In genomic region chr6:154516276-154516675, GRCh38 we compare ENCODE assay signal across 20 cellular contexts. TPM values are rescaled to one million over a fixed set of nuclear protein-coding genes. Genes with fewer than 3 reads are reported as not detected.
DNase-seq lines count a peak whose midpoint lies in the region; ATAC-seq and TF ChIP-seq lines count a peak whose summit lies in the region.
"Had no signal": no experiment of that assay in that cellular context is flagged by ENCODE, and none has a peak within 500 bp of the region (broad histone marks: within the 10 kb centered on the region; RNA-seq: fewer than 3 reads in every experiment).

No MANE protein-coding gene starts in this region.

- ATAC-seq in Right ventricle myocardium inferior (no peak), sciatic nerve (peak; percentile 29)
- ATAC-seq: A549 had no signal

- peak overlapping the region; percentile 43 for H3K4me2 ChIP-seq in hepatocyte
- H3K4me2 ChIP-seq: A549, PC-9 had no signal

- H3K27ac ChIP-seq in left ventricle myocardium inferior (replicated peaks) (peak overlapping the region; percentile 37), hepatocyte (peak overlapping the region; percentile 13)
- H3K27ac ChIP-seq: A549, PC-9 had no signal

- H3K79me2 ChIP-seq in hepatocyte = no peaks in the 10 kb centered on the region

- no peak for TF ChIP-seq CTCF in left ventricle myocardium inferior (IDR thresholded peaks at IDR 0.05; ENCODE audit: borderline replicate concordance)
- TF ChIP-seq CTCF in hepatocyte (IDR thresholded peaks at IDR 0.05; ENCODE audit: poor library complexity) = no peak

- peaks cover 19% of the 10 kb centered on the region for H3K4me1 ChIP-seq in left ventricle myocardium inferior
- H3K4me1 ChIP-seq in hepatocyte (ENCODE audit: insufficient read depth) = peaks cover 28% of the 10 kb centered on the region

- H2AFZ ChIP-seq in hepatocyte = no peak overlapping the region
- H2AFZ ChIP-seq: PC-9 had no signal

- H3K4me3 ChIP-seq in left ventricle myocardium inferior = peak overlapping the region; percentile 35
- no peak overlapping the region for H3K4me3 ChIP-seq in hepatocyte
- H3K4me3 ChIP-seq: A549, PC-9 had no signal

- H3K27me3 ChIP-seq in left ventricle myocardium inferior (ENCODE audit: low read depth) = no peaks in the 10 kb centered on the region
- no peaks in the 10 kb centered on the region for H3K27me3 ChIP-seq in hepatocyte
- H3K27me3 ChIP-seq: gastrocnemius medialis, sigmoid colon had no signal

- no peaks in the 10 kb centered on the region for H3K9me2 ChIP-seq in hepatocyte (replicated peaks; ENCODE audit: insufficient read depth)

- H4K20me1 ChIP-seq in hepatocyte (ENCODE audit: insufficient read depth, poor library complexity, severe bottlenecking) = no peaks in the 10 kb centered on the region

- intact Hi-C loops in left ventricle myocardium inferior (cut with micrococcal nuclease) (no loop called here), Right ventricle myocardium inferior (cut with DNase I) (no loop called here), sciatic nerve (cut with DNase I) (no loop called here)

- DNase-seq in left ventricle myocardium inferior (no peak), Right ventricle myocardium inferior (ENCODE audit: missing footprints) (no peak), hepatocyte (ENCODE audit: low spot score) (no peak), sciatic nerve (ENCODE audit: low spot score) (no peak), SKM-1 treated with dmso at 0.1 percent for 144 hours (lab: John Stamatoyannopoulos, UW; ENCODE audit: unreplicated experiment) (no peak), amniotic stem cell (lab: John Stamatoyannopoulos, UW) (no peak), nucleus accumbens (lab: John Stamatoyannopoulos, UW) (no peak)
- DNase-seq in activated CD4-positive, alpha-beta T cell treated with anti-CD3 and anti-CD28 coated beads, Interleukin-2, amount 50 U/mL, for 1 hour = no peak
- DNase-seq: activated T-cell treated with anti-CD3 and anti-CD28 coated beads, Interleukin-2, amount 50 U/mL, for 1 hour; caudate nucleus; gastrocnemius medialis; KG1; NCI-H1048; NCI-H2081 treated with DMSO at 0.1 percent for 48 hours; NCI-H526 treated with DMSO at 0.1 percent for 48 hours; PC-9; sigmoid colon; stimulated activated CD4-positive, alpha-beta T cell treated with anti-CD3 and anti-CD28 coated beads, Interleukin-4, amount 100 ng/mL, for 4 hours; trophoblast cell had no signal

- H3K36me3 ChIP-seq in left ventricle myocardium inferior (no peaks in the 10 kb centered on the region), hepatocyte (replicated peaks; ENCODE audit: insufficient read depth, low read depth) (no peaks in the 10 kb centered on the region)
- H3K36me3 ChIP-seq: gastrocnemius medialis, sigmoid colon had no signal

- WGBS in hepatocyte (ENCODE audit: low lambda C conversion rate, missing lambda C conversion rate) = 88% methylated on average over 5 of the region's 5 CpGs

- no peaks in the 10 kb centered on the region for H3K9me3 ChIP-seq in left ventricle myocardium inferior (replicated peaks)
- no peaks in the 10 kb centered on the region for H3K9me3 ChIP-seq in hepatocyte (ENCODE audit: low read depth)
- H3K9me3 ChIP-seq: A549, gastrocnemius medialis, sigmoid colon had no signal

RNA-seq across cellular contexts. Expression of gene CNKSR3, which starts 5.8 kb away (rescaled TPM):
- total RNA-seq in left ventricle myocardium inferior = 20.3 TPM
- total RNA-seq in Right ventricle myocardium inferior = 20.0 TPM
- 21.8 and 23.9 TPM in 2 replicates for total RNA-seq in hepatocyte
- polyA plus RNA-seq in hepatocyte = 22.4 and 27.4 TPM in 2 replicates
- 22.2 TPM for total RNA-seq in sciatic nerve
